In genomic region chr12:93108958-93109357, GRCh38 we compare ENCODE assay signal across 16 cellular contexts.
DNase-seq lines count a peak whose midpoint lies in the region; ATAC-seq and TF ChIP-seq lines count a peak whose summit lies in the region.
"Had no signal": no experiment of that assay in that cellular context is flagged by ENCODE, and none has a peak within 500 bp of the region (broad histone marks: within the 10 kb centered on the region; RNA-seq: fewer than 3 reads in every experiment).

No MANE protein-coding gene starts in this region.

- H3K36me3 Mint-ChIP-seq in endodermal cell (ENCODE audit: low read depth) (no peaks in the 10 kb centered on the region), nephron (ENCODE audit: low read depth) (no peaks in the 10 kb centered on the region)
- no peaks in the 10 kb centered on the region for H3K36me3 Mint-ChIP-seq in activated CD4-positive, alpha-beta memory T cell treated with anti-CD3 and anti-CD28 coated beads for 36 hours
- H3K36me3 Mint-ChIP-seq: activated naive CD4-positive, alpha-beta T cell treated with anti-CD3 and anti-CD28 coated beads, Interleukin-2, amount 10 ng/mL, durations not matched to agents 7 days and 5 days had no signal

- H3K27ac ChIP-seq in endodermal cell (ENCODE audit: low read depth, low read length) (no peak overlapping the region), right cardiac atrium (ENCODE audit: low read length) (no peak overlapping the region)
- H3K27ac ChIP-seq: BLaER1 treated with 17β-estradiol and CSF1 and Interleukin-3, amounts not matched to agents 10 nM and 100 nM; neutrophil; thoracic aorta had no signal

- no peaks in the 10 kb centered on the region for H3K36me3 ChIP-seq in endodermal cell (ENCODE audit: control insufficient read depth, insufficient read depth, low read length)
- H3K36me3 ChIP-seq: BLaER1 treated with 17β-estradiol and CSF1 and Interleukin-3, amounts not matched to agents 10 nM and 100 nM; esophagus squamous epithelium; neutrophil; thoracic aorta had no signal

- 83% methylated on average over 3 of the region's 3 CpGs; no CpG with 5 or more reads in 1 of the 2 experiments for WGBS in endodermal cell (ENCODE audit: insufficient coverage in 1 of 2, insufficient read length in 1 of 2), 2 experiments
- 33% methylated on average over 3 of the region's 3 CpGs for WGBS in right cardiac atrium

- H3K4me1 ChIP-seq in endodermal cell (ENCODE audit: control insufficient read depth, insufficient read depth, low read length) = peaks cover 11% of the 10 kb centered on the region
- H3K4me1 ChIP-seq in right cardiac atrium (ENCODE audit: control insufficient read depth, insufficient read depth, low read length) = peaks cover 2% of the 10 kb centered on the region

- peaks cover 40% of the 10 kb centered on the region for H3K4me1 Mint-ChIP-seq in endodermal cell
- H3K4me1 Mint-ChIP-seq in nephron = peaks cover 45% of the 10 kb centered on the region
- H3K4me1 Mint-ChIP-seq in activated CD4-positive, alpha-beta memory T cell treated with anti-CD3 and anti-CD28 coated beads for 36 hours (ENCODE audit: low read depth) = peaks cover 19% of the 10 kb centered on the region
- H3K4me1 Mint-ChIP-seq: activated naive CD4-positive, alpha-beta T cell treated with anti-CD3 and anti-CD28 coated beads, Interleukin-2, amount 10 ng/mL, durations not matched to agents 7 days and 5 days had no signal

- peak overlapping the region; percentile 5 for H3K4me3 ChIP-seq in endodermal cell (ENCODE audit: low read length)
- no peak overlapping the region for H3K4me3 ChIP-seq in right cardiac atrium (ENCODE audit: low read length)
- H3K4me3 ChIP-seq: BLaER1 treated with 17β-estradiol and CSF1 and Interleukin-3, amounts not matched to agents 10 nM and 100 nM; esophagus squamous epithelium; thoracic aorta had no signal

- H3K9me3 ChIP-seq in endodermal cell (ENCODE audit: control insufficient read depth, low read length) (no peaks in the 10 kb centered on the region), right cardiac atrium (ENCODE audit: control insufficient read depth, low read length) (no peaks in the 10 kb centered on the region)
- H3K9me3 ChIP-seq: BLaER1 treated with 17β-estradiol and CSF1 and Interleukin-3, amounts not matched to agents 10 nM and 100 nM; esophagus squamous epithelium; neutrophil; thoracic aorta had no signal

- CTCF ChIA-PET in activated CD4-positive, alpha-beta memory T cell treated with anti-CD3 and anti-CD28 coated beads for 36 hours (lab: Charles Lee) = interaction anchor here (0.7 to 4.0 kb wide), 2 partner anchors 10 to 121 kb away, joined by 5 to 30 read pairs; no protein-coding TSS in a partner anchor

- H3K27me3 ChIP-seq in endodermal cell (ENCODE audit: control insufficient read depth, insufficient read depth, low read length, poor library complexity, severe bottlenecking) (no peaks in the 10 kb centered on the region), right cardiac atrium (ENCODE audit: control insufficient read depth, insufficient read depth) (no peaks in the 10 kb centered on the region)
- H3K27me3 ChIP-seq: BLaER1 treated with 17β-estradiol and CSF1 and Interleukin-3, amounts not matched to agents 10 nM and 100 nM; esophagus squamous epithelium; neutrophil had no signal

- no peaks in the 10 kb centered on the region for H3K27me3 Mint-ChIP-seq in endodermal cell (ENCODE audit: insufficient read depth)
- no peaks in the 10 kb centered on the region for H3K27me3 Mint-ChIP-seq in nephron (ENCODE audit: low read depth)
- H3K27me3 Mint-ChIP-seq in activated CD4-positive, alpha-beta memory T cell treated with anti-CD3 and anti-CD28 coated beads for 36 hours = no peaks in the 10 kb centered on the region
- H3K27me3 Mint-ChIP-seq: activated naive CD4-positive, alpha-beta T cell treated with anti-CD3 and anti-CD28 coated beads, Interleukin-2, amount 10 ng/mL, durations not matched to agents 7 days and 5 days had no signal

- no peak for TF ChIP-seq CTCF in AG09319 (IDR thresholded peaks at IDR 0.05; ENCODE audit: low read depth, low read length)
- no peak for TF ChIP-seq CTCF in endodermal cell (conservative IDR thresholded peaks at IDR 0.05)
- no peak for TF ChIP-seq CTCF in nephron (IDR thresholded peaks at IDR 0.05; ENCODE audit: unreplicated experiment in 3 of 3)

- H3K4me3 Mint-ChIP-seq in endodermal cell (no peak overlapping the region), nephron (no peak overlapping the region)
- no peak overlapping the region for H3K4me3 Mint-ChIP-seq in activated CD4-positive, alpha-beta memory T cell treated with anti-CD3 and anti-CD28 coated beads for 36 hours
- H3K4me3 Mint-ChIP-seq: activated naive CD4-positive, alpha-beta T cell treated with anti-CD3 and anti-CD28 coated beads, Interleukin-2, amount 10 ng/mL, durations not matched to agents 7 days and 5 days had no signal

- peak overlapping the region; percentile 23 for H3K9ac ChIP-seq in endodermal cell (ENCODE audit: extremely low read depth, low read length, poor library complexity, severe bottlenecking)
- H3K9ac ChIP-seq: BLaER1 treated with 17β-estradiol and CSF1 and Interleukin-3, amounts not matched to agents 10 nM and 100 nM had no signal

- H3K9me3 Mint-ChIP-seq in endodermal cell (no peaks in the 10 kb centered on the region), nephron (no peaks in the 10 kb centered on the region)
- no peaks in the 10 kb centered on the region for H3K9me3 Mint-ChIP-seq in activated CD4-positive, alpha-beta memory T cell treated with anti-CD3 and anti-CD28 coated beads for 36 hours

- intact Hi-C loops in activated CD4-positive, alpha-beta memory T cell treated with anti-CD3 and anti-CD28 coated beads for 36 hours (cut with micrococcal nuclease) = loop anchor here (2.0 to 5.0 kb wide), 3 partner anchors 18 to 278 kb away; no protein-coding TSS in a partner anchor
- intact Hi-C loops in right cardiac atrium (cut with DNase I) = no loop called here

- ATAC-seq in HG03342 (IDR thresholded peaks at IDR 0.05; ENCODE audit: unreplicated experiment) (no peak), right cardiac atrium (no peak)

- DNase-seq in AG09319 (ENCODE audit: extremely low read depth, low read depth) (peak; percentile 27), NCI-H524 treated with DMSO at 0.1 percent for 48 hours (lab: John Stamatoyannopoulos, UW) (peak; percentile 28), endodermal cell (no peak), H4 (ENCODE audit: low spot score) (no peak), right cardiac atrium (no peak)
- no peak for DNase-seq in activated CD4-positive, alpha-beta memory T cell treated with anti-CD3 and anti-CD28 coated beads for 36 hours
- DNase-seq: activated naive CD4-positive, alpha-beta T cell treated with anti-CD3 and anti-CD28 coated beads, Interleukin-2, amount 10 ng/mL, durations not matched to agents 7 days and 5 days; esophagus squamous epithelium; MV-4-11; NCI-H2171 treated with DMSO at 0.1 percent for 48 hours; stimulated activated CD4-positive, alpha-beta T cell treated with anti-CD3 and anti-CD28 coated beads, Interleukin-12 subunit alpha, Interleukin-12 subunit beta, amount 100 ng/mL, for 4 hours had no signal

- no peak overlapping the region for H3K27ac Mint-ChIP-seq in endodermal cell
- peak overlapping the region; percentile 63 to 80 (median 73) for H3K27ac Mint-ChIP-seq in nephron
- H3K27ac Mint-ChIP-seq in activated CD4-positive, alpha-beta memory T cell treated with anti-CD3 and anti-CD28 coated beads for 36 hours = no peak overlapping the region
- H3K27ac Mint-ChIP-seq: activated naive CD4-positive, alpha-beta T cell treated with anti-CD3 and anti-CD28 coated beads, Interleukin-2, amount 10 ng/mL, durations not matched to agents 7 days and 5 days had no signal

- POLR2A ChIA-PET in activated CD4-positive, alpha-beta memory T cell treated with anti-CD3 and anti-CD28 coated beads for 36 hours (lab: Charles Lee) = no interaction called here

Comparison
In these comparisons a context has a peak if more than half of its experiments do, and no peak if none do; other contexts are left out.
1. DNase-seq: peak in AG09319 (single experiment) and NCI-H524 treated with DMSO at 0.1 percent for 48 hours (single experiment); none in endodermal cell (single experiment), H4 (single experiment), activated CD4-positive, alpha-beta memory T cell treated with anti-CD3 and anti-CD28 coated beads for 36 hours (single experiment) and right cardiac atrium (0 of 3).
2. H3K27ac Mint-ChIP-seq: peak in nephron (3 of 3); none in endodermal cell (single experiment) and activated CD4-positive, alpha-beta memory T cell treated with anti-CD3 and anti-CD28 coated beads for 36 hours (single experiment).